17 cellular contexts compared by ENCODE assay signal in the genomic region with DNA sequence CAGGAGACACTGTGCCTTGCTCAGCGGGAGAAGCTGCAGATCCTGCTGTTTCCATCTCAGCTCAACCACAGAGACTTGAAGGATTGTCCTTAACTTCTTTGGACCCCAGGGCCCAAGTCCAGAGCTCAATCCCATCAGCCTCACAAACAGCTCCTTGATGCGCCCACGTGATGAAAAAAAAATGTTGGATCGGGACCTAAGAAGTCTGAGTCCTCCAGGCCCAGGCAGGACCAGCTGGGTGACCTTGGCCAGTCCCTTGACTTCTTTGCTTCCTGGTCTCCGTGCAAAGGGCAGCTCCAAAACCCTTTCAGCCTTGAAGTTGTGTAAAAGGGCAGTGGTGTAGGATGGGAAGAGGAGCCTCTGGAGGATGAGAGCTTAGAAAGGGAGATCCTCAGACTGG.
A peak's percentile ranks its signal among the peaks of the same experiment; 100 is the strongest.
DNase-seq lines count a peak whose midpoint lies in the region; ATAC-seq, FAIRE-seq and TF ChIP-seq lines count a peak whose summit lies in the region.
"Had no signal": no experiment of that assay in that cellular context is flagged by ENCODE, and none has a peak within 500 bp of the region (broad histone marks: within the 10 kb centered on the region; RNA-seq: fewer than 3 reads in every experiment).

No MANE protein-coding gene starts in this region.

- TF ChIP-seq POLR2A in A549 (IDR thresholded peaks at IDR 0.05; ENCODE audit: low read length) (no peak), endothelial cell of umbilical vein (IDR thresholded peaks at IDR 0.05; ENCODE audit: low read depth, low read length) (no peak)

- no peaks in the 10 kb centered on the region for H4K20me1 ChIP-seq in Loucy (ENCODE audit: insufficient read depth, low read length, poor library complexity, severe bottlenecking)
- H4K20me1 ChIP-seq in endothelial cell of umbilical vein (replicated peaks; ENCODE audit: control insufficient read depth, extremely low read depth, insufficient read depth, low read length) = no peaks in the 10 kb centered on the region

- TSS peak; percentile 25 for BruUV-seq in endothelial cell of umbilical vein (replicated peaks; lab: Mats Ljungman, UMichigan)

- CTCF ChIA-PET in A549 (lab: Yijun Ruan, JAX) (interaction anchor here (1.2 to 3.7 kb wide), 3 partner anchors 27 to 77 kb away, joined by 3 to 7 read pairs (median 5); no protein-coding TSS in a partner anchor), endothelial cell of umbilical vein (lab: Charles Lee) (interaction anchor here (0.5 to 2.4 kb wide), 6 partner anchors 9 to 452 kb away, joined by 3 to 9 read pairs (median 3); no protein-coding TSS in a partner anchor)

- dilution Hi-C loops in endothelial cell of umbilical vein (cut with MboI; ENCODE audit: extremely low pct_ligation_motif_present, low sequenced_read_pairs) = no loop called here

- H3K9me1 ChIP-seq in endothelial cell of umbilical vein (replicated peaks; ENCODE audit: control insufficient read depth, extremely low read depth, insufficient read depth, low read length) = no peaks in the 10 kb centered on the region

- no peaks in the 10 kb centered on the region for H3K36me3 ChIP-seq in Loucy (ENCODE audit: insufficient read depth, low read length)
- H3K36me3 ChIP-seq in endothelial cell of umbilical vein (ENCODE audit: control insufficient read depth in 2 of 2, extremely low read depth in 1 of 2, insufficient read depth in 2 of 2, low read length in 2 of 2) = no peaks in the 10 kb centered on the region
- H3K36me3 ChIP-seq: esophagus muscularis mucosa, left lung had no signal

- peak in 1 of 2 experiments; percentile 16; a peak in 2 of 6 replicates for ATAC-seq in A549
- no peak for ATAC-seq in HG02885 (IDR thresholded peaks at IDR 0.05; ENCODE audit: poor library complexity, unreplicated experiment)
- no peak for ATAC-seq in GM21786 (IDR thresholded peaks at IDR 0.05; ENCODE audit: unreplicated experiment)

- TF ChIP-seq RAD21 in A549 (conservative IDR thresholded peaks at IDR 0.05 in 1 of 2, IDR thresholded peaks at IDR 0.05 in 1 of 2) = no peak

- peaks cover 6% of the 10 kb centered on the region for H3K27me3 Mint-ChIP-seq in nephron (ENCODE audit: low read depth)

- TF ChIP-seq CTCF in A549 (IDR thresholded peaks at IDR 0.05) (no peak), Loucy (conservative IDR thresholded peaks at IDR 0.05; ENCODE audit: low read length) (no peak), endothelial cell of umbilical vein (IDR thresholded peaks at IDR 0.05; ENCODE audit: extremely low read depth in 1 of 2, insufficient read depth in 1 of 2, low read depth in 1 of 2, low read length in 2 of 2) (no peak), nephron (IDR thresholded peaks at IDR 0.05; ENCODE audit: unreplicated experiment in 3 of 3) (no peak)

- no peaks in the 10 kb centered on the region for H3K36me3 Mint-ChIP-seq in nephron (ENCODE audit: low read depth)

- H3K9me3 ChIP-seq in A549 (no peaks in the 10 kb centered on the region), Loucy (ENCODE audit: insufficient read depth, low read depth, low read length) (no peaks in the 10 kb centered on the region), endothelial cell of umbilical vein (replicated peaks; ENCODE audit: control insufficient read depth, insufficient read depth, low read length) (no peaks in the 10 kb centered on the region)
- H3K9me3 ChIP-seq: esophagus muscularis mucosa, left lung had no signal

- peaks cover 78% of the 10 kb centered on the region for H3K4me1 Mint-ChIP-seq in nephron

- 85% methylated on average over 5 of the region's 5 CpGs for WGBS in A549 (ENCODE audit: missing lambda C conversion rate)

- H3K9me2 ChIP-seq in Loucy (replicated peaks; ENCODE audit: low read depth, low read length) = no peaks in the 10 kb centered on the region

- H3K27ac ChIP-seq in A549 = peak overlapping the region; percentile 65 to 76
- H3K27ac ChIP-seq in endothelial cell of umbilical vein (ENCODE audit: insufficient read depth, low read depth, low read length) = peak overlapping the region; percentile 14
- H3K27ac ChIP-seq: esophagus muscularis mucosa, left lung had no signal

- H3K9me3 Mint-ChIP-seq in nephron = no peaks in the 10 kb centered on the region
- H3K9me3 Mint-ChIP-seq: activated T-cell treated with anti-CD3 and anti-CD28 coated beads, Interleukin-2, amount 50 U/mL, for 4 hours had no signal

- intact Hi-C loops in endothelial cell of umbilical vein (cut with micrococcal nuclease) = loop anchor here (2.0 kb wide), 2 partner anchors 36 to 64 kb away; no protein-coding TSS in a partner anchor

- peak overlapping the region; percentile 21 for H3K9ac ChIP-seq in Loucy (ENCODE audit: low read depth, low read length, poor library complexity, severe bottlenecking)
- H3K9ac ChIP-seq in endothelial cell of umbilical vein (replicated peaks; ENCODE audit: extremely low read depth, insufficient read depth, low read length) = no peak overlapping the region

- DNase-seq in A549 (ENCODE audit: low read depth in 1 of 2, low spot score in 1 of 2) (no peak), endothelial cell of umbilical vein (ENCODE audit: low read depth, low spot score) (peak; percentile 15), NCI-H187 (lab: John Stamatoyannopoulos, UW) (no peak), SHP77 treated with DMSO at 0.1 percent for 48 hours (lab: John Stamatoyannopoulos, UW) (no peak)
- DNase-seq: amniotic stem cell, HCEC 1CT, hippocampal formation, NCI-H526 treated with DMSO at 0.1 percent for 48 hours, nucleus accumbens had no signal

- no peaks in the 10 kb centered on the region for H3F3A ChIP-seq in Loucy (ENCODE audit: low read depth)

- H3K27me3 ChIP-seq in Loucy (ENCODE audit: insufficient read depth, low read length, poor library complexity, severe bottlenecking) (no peaks in the 10 kb centered on the region), endothelial cell of umbilical vein (ENCODE audit: control insufficient read depth in 2 of 2, insufficient read depth in 2 of 2, low read length in 2 of 2) (no peaks in the 10 kb centered on the region)
- H3K27me3 ChIP-seq: esophagus muscularis mucosa, left lung had no signal

- POLR2A ChIA-PET in A549 (lab: Yijun Ruan, JAX) (interaction anchor here (0.7 to 1.3 kb wide), 2 partner anchors 9 to 176 kb away, joined by 5 to 8 read pairs; a partner anchor contains a TSS), endothelial cell of umbilical vein (lab: Charles Lee) (interaction anchor here (0.9 kb wide), 1 partner anchor 9 kb away, joined by 3 read pairs; no protein-coding TSS in a partner anchor)

- TF ChIP-seq EP300 in A549 (IDR thresholded peaks at IDR 0.05) = no peak

- H2AFZ ChIP-seq in Loucy (ENCODE audit: low read length) = no peak overlapping the region
- peak overlapping the region; percentile 13 for H2AFZ ChIP-seq in endothelial cell of umbilical vein (ENCODE audit: low read depth, low read length)

- H3K27ac Mint-ChIP-seq in nephron = peak overlapping the region; percentile 76 to 88 (median 77)

- no peaks in the 10 kb centered on the region for H3K79me2 ChIP-seq in Loucy (ENCODE audit: insufficient read depth, low read length)
- no peaks in the 10 kb centered on the region for H3K79me2 ChIP-seq in endothelial cell of umbilical vein (ENCODE audit: control insufficient read depth, insufficient read depth, low read length)

- peak overlapping the region; percentile 52 for H3K4me2 ChIP-seq in A549
- H3K4me2 ChIP-seq in Loucy (ENCODE audit: low read depth, low read length, poor library complexity, severe bottlenecking) = peak overlapping the region; percentile 6
- H3K4me2 ChIP-seq in endothelial cell of umbilical vein (ENCODE audit: insufficient read depth, low read length) = no peak overlapping the region

- FAIRE-seq in A549 (lab: Jason Lieb, UNC) = no peak
- FAIRE-seq in endothelial cell of umbilical vein (lab: Jason Lieb, UNC) = no peak
- FAIRE-seq: colon had no signal

- H3K4me1 ChIP-seq in A549 (peaks cover 38% of the 10 kb centered on the region), Loucy (ENCODE audit: insufficient read depth, low read length, poor library complexity, severe bottlenecking) (peaks cover 52% of the 10 kb centered on the region), endothelial cell of umbilical vein (ENCODE audit: control insufficient read depth, extremely low read depth, insufficient read depth, low read length) (peaks cover 37% of the 10 kb centered on the region)

- H3K4me3 Mint-ChIP-seq in nephron = no peak overlapping the region
- H3K4me3 Mint-ChIP-seq: activated T-cell treated with anti-CD3 and anti-CD28 coated beads, Interleukin-2, amount 50 U/mL, for 4 hours had no signal

- no peak overlapping the region for H3K4me3 ChIP-seq in A549
- H3K4me3 ChIP-seq in Loucy (ENCODE audit: low read length, poor library complexity, severe bottlenecking) = no peak overlapping the region
- H3K4me3 ChIP-seq in endothelial cell of umbilical vein (replicated peaks in 1 of 3; ENCODE audit: insufficient read depth in 1 of 3, low read depth in 1 of 3, low read length in 3 of 3) = no peak overlapping the region
- H3K4me3 ChIP-seq: esophagus muscularis mucosa, left lung had no signal

TF ChIP-seq in A549, 52 proteins besides CTCF, POLR2A, EP300 and RAD21 (continues in another document):
- TF ChIP-seq, protein P1, sequence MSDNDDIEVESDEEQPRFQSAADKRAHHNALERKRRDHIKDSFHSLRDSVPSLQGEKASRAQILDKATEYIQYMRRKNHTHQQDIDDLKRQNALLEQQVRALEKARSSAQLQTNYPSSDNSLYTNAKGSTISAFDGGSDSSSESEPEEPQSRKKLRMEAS (IDR thresholded peaks at IDR 0.05) = no peak
- no peak for TF ChIP-seq CHD2 (IDR thresholded peaks at IDR 0.05; ENCODE audit: low read length, partially characterized antibody)

TF ChIP-seq in endothelial cell of umbilical vein, 7 proteins besides CTCF, POLR2A, EP300 and RAD21:
- no peak for TF ChIP-seq JUN (IDR thresholded peaks at IDR 0.05; ENCODE audit: borderline replicate concordance, insufficient read depth, insufficient read length, low read depth)
- TF ChIP-seq MYC (IDR thresholded peaks at IDR 0.05; ENCODE audit: low read depth, low read length) = no peak
- no peak for TF ChIP-seq GATA2 (IDR thresholded peaks at IDR 0.05; ENCODE audit: insufficient read depth, insufficient read length, low read depth, low read length)
- TF ChIP-seq, protein P1 (IDR thresholded peaks at IDR 0.05; ENCODE audit: insufficient read depth, insufficient read length) = no peak
- TF ChIP-seq FOS (IDR thresholded peaks at IDR 0.05; ENCODE audit: borderline replicate concordance, insufficient read depth, low read length) = no peak
